In the genomic region with DNA sequence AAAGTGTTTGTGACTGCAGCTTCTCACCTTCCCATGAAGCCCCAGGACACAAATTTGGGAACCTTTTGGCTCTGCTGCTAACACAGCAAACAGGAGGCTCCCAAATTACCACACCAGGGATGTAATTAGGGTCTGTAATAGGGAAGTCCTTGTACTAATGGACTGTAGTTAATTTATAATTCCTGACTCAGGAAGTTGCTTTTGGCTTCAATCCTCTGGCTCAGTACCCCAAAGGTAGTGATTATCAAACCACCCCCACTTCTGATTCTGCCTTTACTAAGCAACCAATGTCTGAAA, we compare ENCODE assay signal across 26 cellular contexts. TPM values are rescaled to one million over a fixed set of nuclear protein-coding genes. Genes with fewer than 3 reads are reported as not detected.
"Had no signal": no experiment of that assay in that cellular context is flagged by ENCODE, and none has a peak within 500 bp of the region (broad histone marks: within the 10 kb centered on the region; RNA-seq: fewer than 3 reads in every experiment).

No MANE protein-coding gene starts in this region.

- H3K27ac Mint-ChIP-seq: activated CD4-positive, alpha-beta T cell treated with anti-CD3 and anti-CD28 coated beads for 36 hours; activated CD8-positive, alpha-beta memory T cell treated with anti-CD3 and anti-CD28 coated beads, Interleukin-2, amount 10 ng/mL, durations not matched to agents 7 days and 5 days; activated CD8-positive, alpha-beta T cell treated with anti-CD3 and anti-CD28 coated beads, Interleukin-2, amount 10 ng/mL, durations not matched to agents 7 days and 5 days; activated naive CD4-positive, alpha-beta T cell treated with anti-CD3 and anti-CD28 coated beads for 36 hours; activated naive CD8-positive, alpha-beta T cell treated with anti-CD3 and anti-CD28 coated beads for 36 hours; natural killer cell; stimulated activated effector memory CD8-positive, alpha-beta T cell treated with anti-CD3 and anti-CD28 coated beads, Interleukin-12 subunit alpha, Interleukin-12 subunit beta, amount 100 ng/mL, for 72 hours; stimulated activated naive CD8-positive, alpha-beta T cell treated with anti-CD3 and anti-CD28 coated beads, Interleukin-15, Interleukin-2, amounts not matched to agents 100 ng/mL and 50 ng/mL, for 24 hours had no signal

- H3K27me3 Mint-ChIP-seq: activated CD4-positive, alpha-beta T cell treated with anti-CD3 and anti-CD28 coated beads for 36 hours; activated CD8-positive, alpha-beta memory T cell treated with anti-CD3 and anti-CD28 coated beads, Interleukin-2, amount 10 ng/mL, durations not matched to agents 7 days and 5 days; activated naive CD8-positive, alpha-beta T cell treated with anti-CD3 and anti-CD28 coated beads for 36 hours had no signal

- H3K27ac ChIP-seq: adrenal gland, body of pancreas, gastrocnemius medialis, left ventricle myocardium inferior, upper lobe of left lung, vagina had no signal

- H3K4me3 Mint-ChIP-seq: activated CD4-positive, alpha-beta T cell treated with anti-CD3 and anti-CD28 coated beads for 36 hours; activated CD8-positive, alpha-beta memory T cell treated with anti-CD3 and anti-CD28 coated beads, Interleukin-2, amount 10 ng/mL, durations not matched to agents 7 days and 5 days; activated CD8-positive, alpha-beta T cell treated with anti-CD3 and anti-CD28 coated beads, Interleukin-2, amount 10 ng/mL, durations not matched to agents 7 days and 5 days; activated naive CD4-positive, alpha-beta T cell treated with anti-CD3 and anti-CD28 coated beads for 36 hours; activated naive CD8-positive, alpha-beta T cell treated with anti-CD3 and anti-CD28 coated beads for 36 hours; natural killer cell; stimulated activated effector memory CD8-positive, alpha-beta T cell treated with anti-CD3 and anti-CD28 coated beads, Interleukin-12 subunit alpha, Interleukin-12 subunit beta, amount 100 ng/mL, for 72 hours; stimulated activated naive CD8-positive, alpha-beta T cell treated with anti-CD3 and anti-CD28 coated beads, Interleukin-15, Interleukin-2, amounts not matched to agents 100 ng/mL and 50 ng/mL, for 24 hours had no signal

- ATAC-seq: activated CD4-positive, alpha-beta T cell treated with anti-CD3 and anti-CD28 coated beads for 36 hours; activated CD8-positive, alpha-beta memory T cell treated with anti-CD3 and anti-CD28 coated beads, Interleukin-2, amount 10 ng/mL, durations not matched to agents 7 days and 5 days; activated CD8-positive, alpha-beta T cell treated with anti-CD3 and anti-CD28 coated beads, Interleukin-2, amount 10 ng/mL, durations not matched to agents 7 days and 5 days; body of pancreas; gastrocnemius medialis; natural killer cell; sciatic nerve; stimulated activated effector memory CD8-positive, alpha-beta T cell treated with anti-CD3 and anti-CD28 coated beads, Interleukin-12 subunit alpha, Interleukin-12 subunit beta, amount 100 ng/mL, for 72 hours had no signal

- H3K4me3 ChIP-seq: adrenal gland, body of pancreas, gastrocnemius medialis, left ventricle myocardium inferior, lung, upper lobe of left lung, vagina had no signal

- DNase-seq: activated CD4-positive, alpha-beta T cell treated with anti-CD3 and anti-CD28 coated beads for 36 hours; activated CD4-positive, CD25-positive, alpha-beta regulatory T cell; activated CD8-positive, alpha-beta memory T cell treated with anti-CD3 and anti-CD28 coated beads, Interleukin-2, amount 10 ng/mL, durations not matched to agents 7 days and 5 days; activated CD8-positive, alpha-beta T cell treated with anti-CD3 and anti-CD28 coated beads, Interleukin-2, amount 10 ng/mL, durations not matched to agents 7 days and 5 days; activated effector memory CD4-positive, alpha-beta T cell treated with Interleukin-2 at 50 U/mL for 16 hours; activated naive CD4-positive, alpha-beta T cell treated with anti-CD3 and anti-CD28 coated beads for 36 hours; activated naive CD8-positive, alpha-beta T cell treated with anti-CD3 and anti-CD28 coated beads for 36 hours; activated T-cell treated with anti-CD3 and anti-CD28 coated beads for 4 hours; adrenal gland; aorta; body of pancreas; dermis blood vessel endothelial cell; effector memory CD4-positive, alpha-beta T cell; erythroblast; gastrocnemius medialis; glutamatergic neuron; left ventricle myocardium inferior; natural killer cell; small intestine; stimulated activated CD4-positive, alpha-beta T cell treated with anti-CD3 and anti-CD28 coated beads, Interleukin-4, amount 100 ng/mL, for 24 hours; upper lobe of left lung had no signal

- H3K9me3 ChIP-seq: adrenal gland, body of pancreas, gastrocnemius medialis, left ventricle myocardium inferior, upper lobe of left lung, vagina had no signal

- H3K36me3 Mint-ChIP-seq: activated naive CD8-positive, alpha-beta T cell treated with anti-CD3 and anti-CD28 coated beads for 36 hours; natural killer cell had no signal

- H3K36me3 ChIP-seq: adrenal gland, gastrocnemius medialis, left ventricle myocardium inferior, upper lobe of left lung, vagina had no signal

- H3K27me3 ChIP-seq: adrenal gland, body of pancreas, gastrocnemius medialis, upper lobe of left lung, vagina had no signal

- H3K9me3 Mint-ChIP-seq: activated naive CD4-positive, alpha-beta T cell treated with anti-CD3 and anti-CD28 coated beads for 36 hours; natural killer cell; stimulated activated naive CD8-positive, alpha-beta T cell treated with anti-CD3 and anti-CD28 coated beads, Interleukin-15, Interleukin-2, amounts not matched to agents 100 ng/mL and 50 ng/mL, for 24 hours had no signal

RNA-seq across cellular contexts. Expression of gene GPNMB, which starts 48.8 kb away (rescaled TPM):
- total RNA-seq: natural killer cell had no signal
